Comparison of ENCODE assay signal across 8 cellular contexts in the genomic region with DNA sequence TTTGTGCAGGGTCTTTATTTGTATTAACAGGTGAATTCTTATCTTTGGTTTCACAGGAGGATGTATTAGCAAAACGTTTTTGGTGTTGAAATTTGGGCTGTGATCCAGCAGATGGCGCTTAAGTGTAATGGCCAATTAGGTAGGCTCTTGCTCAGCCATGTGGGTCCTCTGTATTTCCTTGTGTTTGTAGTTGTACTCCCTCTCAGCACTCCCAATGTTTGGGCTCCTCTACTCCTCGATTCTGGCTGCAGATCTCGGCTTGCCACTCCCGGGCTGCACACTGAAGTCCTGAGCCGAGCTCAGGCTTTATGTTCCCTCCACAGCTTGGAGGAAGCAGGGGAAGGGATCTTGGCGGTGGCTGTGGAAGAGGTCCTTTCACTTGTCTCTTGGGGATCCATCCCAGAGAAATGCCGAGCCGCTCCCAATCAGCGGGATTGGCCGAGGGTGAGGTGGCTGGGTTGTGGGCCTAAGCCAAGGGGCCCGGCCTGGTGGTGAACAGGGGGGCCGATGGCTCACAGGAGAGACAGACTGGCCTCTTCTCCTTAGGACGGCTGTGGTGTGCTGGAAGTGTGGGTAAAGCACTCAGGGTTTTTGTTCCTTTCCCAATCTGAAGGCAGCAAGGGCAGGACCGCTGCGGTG.
DNase-seq lines count a peak whose midpoint lies in the region; ATAC-seq and TF ChIP-seq lines count a peak whose summit lies in the region.

No MANE protein-coding gene starts in this region.

- DNase-seq in stimulated activated CD4-positive, alpha-beta T cell treated with anti-CD3 and anti-CD28 coated beads, Interleukin-15, amount 100 ng/mL, for 48 hours (ENCODE audit: low read depth in 2 of 2), result peak; percentile 2 to 8
- no peak for DNase-seq in stimulated activated CD4-positive, alpha-beta T cell treated with anti-CD3 and anti-CD28 coated beads, Interleukin-4, amount 100 ng/mL, for 1 hour
- DNase-seq in NCI-H345 treated with DMSO at 0.1 percent for 48 hours (lab: John Stamatoyannopoulos, UW; ENCODE audit: unreplicated experiment) (peak; percentile 21), astrocyte of the spinal cord (ENCODE audit: low read depth, low spot score) (peak; percentile 61), medulla oblongata (ENCODE audit: extremely low spot score) (peak; percentile 19)
- DNase-seq in CD4-positive, alpha-beta T cell, result no peak
- no peak for DNase-seq in activated effector memory CD4-positive, alpha-beta T cell treated with anti-CD3 and anti-CD28 coated beads, Interleukin-2, amount 50 U/mL, for 16 hours

- intact Hi-C loops in CD4-positive, alpha-beta T cell (cut with DNase I, micrococcal nuclease), result no loop called here

- H3K27me3 Mint-ChIP-seq in CD4-positive, alpha-beta T cell, result no peaks in the 10 kb centered on the region

- H3K27ac ChIP-seq in CD4-positive, alpha-beta T cell (ENCODE audit: low read depth, low read length), result no peak overlapping the region

- CTCF ChIA-PET in CD4-positive, alpha-beta T cell (lab: Charles Lee), result no interaction called here

- H3K4me1 Mint-ChIP-seq in CD4-positive, alpha-beta T cell (ENCODE audit: low read depth), result no peaks in the 10 kb centered on the region

- no peak overlapping the region for H3K27ac Mint-ChIP-seq in CD4-positive, alpha-beta T cell

- no peak overlapping the region for H3K4me3 Mint-ChIP-seq in CD4-positive, alpha-beta T cell

- TF ChIP-seq CTCF in astrocyte of the spinal cord (IDR thresholded peaks at IDR 0.05; ENCODE audit: low read depth, low read length), result peak; percentile 64
- no peak for TF ChIP-seq CTCF in CD4-positive, alpha-beta T cell (IDR thresholded peaks at IDR 0.05)

- H3K9me3 ChIP-seq in CD4-positive, alpha-beta T cell (ENCODE audit: control insufficient read depth, low read length), result no peaks in the 10 kb centered on the region

- peaks cover 34% of the 10 kb centered on the region for H3K36me3 Mint-ChIP-seq in CD4-positive, alpha-beta T cell (ENCODE audit: low read depth)

- POLR2A ChIA-PET in CD4-positive, alpha-beta T cell (lab: Charles Lee), result no interaction called here

- H3K9me3 Mint-ChIP-seq in CD4-positive, alpha-beta T cell, result peaks cover 5% of the 10 kb centered on the region

- H3K4me3 ChIP-seq in astrocyte of the spinal cord (ENCODE audit: low read depth, low read length), result no peak overlapping the region

- in situ Hi-C loops in astrocyte of the spinal cord (cut with HindIII; ENCODE audit: low sequenced_read_pairs), result no loop called here

- no peaks in the 10 kb centered on the region for H3K27me3 ChIP-seq in CD4-positive, alpha-beta T cell (ENCODE audit: control insufficient read depth, insufficient read depth, low read length)

- peak; percentile 58 for ATAC-seq in HG02798 (IDR thresholded peaks at IDR 0.05; ENCODE audit: poor library complexity, unreplicated experiment)
- no peak for ATAC-seq in CD4-positive, alpha-beta T cell (ENCODE audit: poor library complexity)

Comparison
In these comparisons a context has a peak if more than half of its experiments do, and no peak if none do; other contexts are left out.
1. DNase-seq: peak in stimulated activated CD4-positive, alpha-beta T cell treated with anti-CD3 and anti-CD28 coated beads, Interleukin-15, amount 100 ng/mL, for 48 hours (2 of 2), NCI-H345 treated with DMSO at 0.1 percent for 48 hours (single experiment), astrocyte of the spinal cord (single experiment) and medulla oblongata (single experiment); none in stimulated activated CD4-positive, alpha-beta T cell treated with anti-CD3 and anti-CD28 coated beads, Interleukin-4, amount 100 ng/mL, for 1 hour (single experiment), CD4-positive, alpha-beta T cell (0 of 10) and activated effector memory CD4-positive, alpha-beta T cell treated with anti-CD3 and anti-CD28 coated beads, Interleukin-2, amount 50 U/mL, for 16 hours (single experiment).